8 cellular contexts compared by ENCODE assay signal in the genomic region with DNA sequence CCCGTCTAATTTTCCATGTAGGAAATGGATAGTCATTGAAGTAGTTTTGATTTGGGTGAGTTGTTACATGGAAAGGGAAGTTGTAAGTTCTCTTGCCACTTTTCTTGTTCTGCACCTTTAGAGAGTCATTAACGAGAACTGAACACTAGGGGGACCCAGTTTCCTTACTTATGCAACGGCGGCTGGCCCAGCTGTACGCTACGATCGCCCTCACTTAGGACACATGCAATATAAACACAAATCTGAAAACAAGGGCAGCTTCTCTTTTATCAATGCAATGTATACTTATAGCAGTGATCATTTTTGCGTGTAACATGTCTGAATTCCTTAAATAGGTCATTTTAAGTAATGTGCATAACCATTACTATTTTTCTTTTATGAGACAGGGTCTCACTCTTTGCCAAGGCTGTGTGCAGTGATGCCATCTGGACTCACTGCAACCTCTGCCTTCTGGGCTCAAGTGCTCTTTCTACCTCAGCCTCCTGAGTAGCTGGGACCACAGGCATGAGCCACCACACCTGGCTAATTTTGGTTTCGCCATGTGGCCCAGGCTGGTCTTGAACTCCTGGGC. TPM values are rescaled to one million over a fixed set of nuclear protein-coding genes. Genes with fewer than 3 reads are reported as not detected.
DNase-seq lines count a peak whose midpoint lies in the region; ATAC-seq and TF ChIP-seq lines count a peak whose summit lies in the region.
"Not testable (repeated sequence)": the region's sequence is repeated elsewhere in the genome, so short reads cannot be mapped to it uniquely, and the experiment has no call there.

No MANE protein-coding gene starts in this region.

- DNase-seq in HCEC 1CT (peak; percentile 4), MM.1S (peak; percentile 30), PC-3 (peak; percentile 59), fibroblast of the aortic adventitia (ENCODE audit: low read depth) (peak; percentile 67), myocyte (ENCODE audit: low read depth) (peak; percentile 55)
- not testable (repeated sequence) for DNase-seq in activated naive CD8-positive, alpha-beta T cell treated with anti-CD3 and anti-CD28 coated beads, Interleukin-2, amount 50 U/mL, for 24 hours; tibial artery

- H3K27me3 ChIP-seq in DOHH2 (ENCODE audit: control insufficient read depth, low read length); MM.1S (replicated peaks; ENCODE audit: insufficient read depth, low read length); PC-3 (ENCODE audit: low read length); tibial artery: not testable (repeated sequence)

- intact Hi-C loops in PC-3 (cut with micrococcal nuclease): loop anchor here (1.0 to 5.0 kb wide), 4 partner anchors 136 to 499 kb away; no protein-coding TSS in a partner anchor
- intact Hi-C loops in tibial artery (cut with DNase I; ENCODE audit: low total_unique reads): loop anchor here (10.0 kb wide), 1 partner anchor 172 kb away; no protein-coding TSS in a partner anchor

- H2AFZ ChIP-seq in MM.1S (ENCODE audit: low read length) (peak overlapping the region; percentile 22; the same call in 1 of the 2 replicates), PC-3 (ENCODE audit: low read length) (peak overlapping the region; percentile 57; the same call in 1 of the 2 replicates)

- H3K27me3 Mint-ChIP-seq in activated naive CD8-positive, alpha-beta T cell treated with anti-CD3 and anti-CD28 coated beads, Interleukin-2, amount 50 U/mL, for 24 hours: not testable (repeated sequence)

- H4K20me1 ChIP-seq in DOHH2 (ENCODE audit: control insufficient read depth, insufficient read depth, low read depth, low read length); MM.1S (ENCODE audit: insufficient read depth, low read length); PC-3 (ENCODE audit: low read length): not testable (repeated sequence)

- H3K27ac ChIP-seq in DOHH2 (ENCODE audit: low read depth, low read length) (peak overlapping the region; percentile 41), MM.1S (ENCODE audit: low read length) (peak overlapping the region; percentile 42; the same call in 1 of the 2 replicates), PC-3 (ENCODE audit: low read length) (peak overlapping the region; percentile 23; the same call in 1 of the 2 replicates), tibial artery (peak overlapping the region in 1 of 2 donors; percentile 29)

- H3K9me2 ChIP-seq in DOHH2 (replicated peaks; ENCODE audit: control insufficient read depth, low read length); MM.1S (replicated peaks; ENCODE audit: insufficient read depth, low read length); PC-3 (replicated peaks; ENCODE audit: low read length): not testable (repeated sequence)

- not testable (repeated sequence) for H3K4me3 ChIP-seq in DOHH2 (ENCODE audit: low read length); MM.1S (ENCODE audit: low read length); PC-3 (ENCODE audit: low read length); fibroblast of the aortic adventitia (ENCODE audit: low read depth, low read length); tibial artery

- not testable (repeated sequence) for H3K4me3 Mint-ChIP-seq in activated naive CD8-positive, alpha-beta T cell treated with anti-CD3 and anti-CD28 coated beads, Interleukin-2, amount 50 U/mL, for 24 hours

- H3F3A ChIP-seq in DOHH2 (ENCODE audit: control insufficient read depth, insufficient read depth): peaks cover 27% of the 10 kb centered on the region
- peaks cover 10% of the 10 kb centered on the region for H3F3A ChIP-seq in MM.1S (ENCODE audit: insufficient read depth, low read length)
- not testable (repeated sequence) for H3F3A ChIP-seq in PC-3 (ENCODE audit: low read length, unreplicated experiment)

- not testable (repeated sequence) for H3K36me3 Mint-ChIP-seq in activated naive CD8-positive, alpha-beta T cell treated with anti-CD3 and anti-CD28 coated beads, Interleukin-2, amount 50 U/mL, for 24 hours (ENCODE audit: low read depth)

- ATAC-seq in PC-3: peak; percentile 91
- ATAC-seq in activated naive CD8-positive, alpha-beta T cell treated with anti-CD3 and anti-CD28 coated beads, Interleukin-2, amount 50 U/mL, for 24 hours: peak; percentile 20

- peaks cover 42% of the 10 kb centered on the region for H3K79me2 ChIP-seq in DOHH2 (ENCODE audit: control insufficient read depth, low read length)
- H3K79me2 ChIP-seq in MM.1S (ENCODE audit: low read length); PC-3 (ENCODE audit: low read length): not testable (repeated sequence)

- POLR2A ChIA-PET in PC-3 (lab: Charles Lee; ENCODE audit: unreplicated experiment): not testable (repeated sequence)

- H3K4me1 Mint-ChIP-seq in activated naive CD8-positive, alpha-beta T cell treated with anti-CD3 and anti-CD28 coated beads, Interleukin-2, amount 50 U/mL, for 24 hours: peaks cover 35% of the 10 kb centered on the region

- not testable (repeated sequence) for BruUV-seq in PC-3 (replicated peaks; lab: Mats Ljungman, UMichigan)

- not testable (repeated sequence) for H3K27ac Mint-ChIP-seq in activated naive CD8-positive, alpha-beta T cell treated with anti-CD3 and anti-CD28 coated beads, Interleukin-2, amount 50 U/mL, for 24 hours

- not testable (repeated sequence) for H3K9ac ChIP-seq in MM.1S (ENCODE audit: low read length)
- peak overlapping the region; percentile 9; the same call in 1 of the 2 replicates for H3K9ac ChIP-seq in PC-3 (ENCODE audit: low read length)

- peaks cover 38% of the 10 kb centered on the region for H3K36me3 ChIP-seq in DOHH2 (ENCODE audit: control insufficient read depth, low read length)
- not testable (repeated sequence) for H3K36me3 ChIP-seq in MM.1S (replicated peaks; ENCODE audit: insufficient read depth, low read length); PC-3 (ENCODE audit: low read depth, low read length); tibial artery

- H3K9me3 ChIP-seq in DOHH2 (ENCODE audit: control insufficient read depth, insufficient read depth, low read length); MM.1S (replicated peaks; ENCODE audit: insufficient read depth, low read length); PC-3 (ENCODE audit: low read length); tibial artery: not testable (repeated sequence)

- H3K4me1 ChIP-seq in DOHH2 (ENCODE audit: control insufficient read depth, low read length) (peaks cover 52% of the 10 kb centered on the region), MM.1S (ENCODE audit: low read length) (peaks cover 17% of the 10 kb centered on the region), tibial artery (peaks cover 0 to 17% (median 2%) of the 10 kb centered on the region in 4 donors)
- H3K4me1 ChIP-seq in PC-3 (ENCODE audit: insufficient read depth, low read length): not testable (repeated sequence)

- CTCF ChIA-PET in PC-3 (lab: Charles Lee): interaction anchor here (0.6 to 2.5 kb wide), 2 partner anchors 15 to 136 kb away, joined by 3 to 10 read pairs; a partner anchor contains a TSS

- TF ChIP-seq CTCF in DOHH2 (IDR thresholded peaks at IDR 0.05; ENCODE audit: low read depth, low read length, poor library complexity, severe bottlenecking) (peak; percentile 67), MM.1S (IDR thresholded peaks at IDR 0.05; ENCODE audit: low read length) (peak; percentile 57), PC-3 (conservative IDR thresholded peaks at IDR 0.05; ENCODE audit: low read depth, low read length) (peak; percentile 71), fibroblast of the aortic adventitia (IDR thresholded peaks at IDR 0.05; ENCODE audit: insufficient read depth, low read length) (peak; percentile 46), tibial artery (IDR thresholded peaks at IDR 0.05) (peak; percentile 62 to 66)

- H3K4me2 ChIP-seq in DOHH2 (ENCODE audit: low read length) (peak overlapping the region; percentile 50), MM.1S (ENCODE audit: low read depth, low read length) (peak overlapping the region; percentile 54; the same call in 1 of the 2 replicates), PC-3 (ENCODE audit: low read length) (peak overlapping the region; percentile 9; the same call in 1 of the 2 replicates)

- H3K9me3 Mint-ChIP-seq in activated naive CD8-positive, alpha-beta T cell treated with anti-CD3 and anti-CD28 coated beads, Interleukin-2, amount 50 U/mL, for 24 hours: not testable (repeated sequence)

RNA-seq across cellular contexts. Expression of a gene that starts 15.4 kb away (rescaled TPM):
- 81.1 and 88.5 TPM in 2 replicates for total RNA-seq in PC-3 (2014; rRNA removed)
- total RNA-seq in fibroblast of the aortic adventitia (ENCODE audit: low replicate concordance): 89.7 and 170 TPM in 2 replicates
- total RNA-seq in myocyte: 134 and 150 TPM in 2 replicates
- 106 TPM for polyA plus RNA-seq in myocyte (2012)

RNA-seq across cellular contexts. Expression of a gene that starts 27.7 kb away (rescaled TPM):
- total RNA-seq in PC-3 (2014; rRNA removed) (1.2 and 1.4 TPM in 2 replicates), fibroblast of the aortic adventitia (ENCODE audit: low replicate concordance) (0.09 TPM in 1 of 2 replicates, not detected in the other), myocyte (0.21 and 0.78 TPM in 2 replicates)
- polyA plus RNA-seq in myocyte (2012): 0.13 TPM

RNA-seq across cellular contexts. Expression of a gene that starts 28.1 kb away (rescaled TPM):
- 1.3 and 2.1 TPM in 2 replicates for total RNA-seq in PC-3 (2014; rRNA removed)
- 0.25 and 2.7 TPM in 2 replicates for total RNA-seq in fibroblast of the aortic adventitia (ENCODE audit: low replicate concordance)
- total RNA-seq in myocyte: 4.9 and 15.0 TPM in 2 replicates
- polyA plus RNA-seq in myocyte (2012): 6.6 TPM
